Comparison of ENCODE assay signal across 10 cellular contexts in genomic region chr6:135440087-135440792, GRCh38. TPM values are rescaled to one million over a fixed set of nuclear protein-coding genes. Genes with fewer than 3 reads are reported as not detected.
DNase-seq lines count a peak whose midpoint lies in the region; ATAC-seq and TF ChIP-seq lines count a peak whose summit lies in the region.
"Had no signal": no experiment of that assay in that cellular context is flagged by ENCODE, and none has a peak within 500 bp of the region (broad histone marks: within the 10 kb centered on the region; RNA-seq: fewer than 3 reads in every experiment).

No MANE protein-coding gene starts in this region.

- TF ChIP-seq POLR2A in transverse colon (IDR thresholded peaks at IDR 0.05) = no peak

- H3K9me3 ChIP-seq in transverse colon = no peaks in the 10 kb centered on the region

- 30 to 66% methylated on average over 4 to 8 of the region's 8 CpGs for WGBS in transverse colon (ENCODE audit: low coverage in 1 of 2), 2 donors

- no peaks in the 10 kb centered on the region for H3K27me3 ChIP-seq in transverse colon

- peaks cover 0 to 6% (median 0%) of the 10 kb centered on the region in 4 donors for H3K4me1 ChIP-seq in transverse colon

- H3K4me3 ChIP-seq in foreskin fibroblast (ENCODE audit: low read depth in 1 of 2, low read length in 2 of 2) = no peak overlapping the region
- no peak overlapping the region for H3K4me3 ChIP-seq in transverse colon

- H3K9me3 Mint-ChIP-seq in activated naive CD4-positive, alpha-beta T cell treated with anti-CD3 and anti-CD28 coated beads for 36 hours = no peaks in the 10 kb centered on the region
- H3K9me3 Mint-ChIP-seq in activated CD4-positive, alpha-beta memory T cell treated with anti-CD3 and anti-CD28 coated beads, Interleukin-2, amount 10 ng/mL, durations not matched to agents 7 days and 5 days = no peaks in the 10 kb centered on the region
- H3K9me3 Mint-ChIP-seq in stimulated activated memory B cell treated with anti-CD40 and anti-IgM and Interleukin-4, amounts not matched to agents 10 μg/mL and 1 μg/mL and 100 μg/mL, for 72 hours = no peaks in the 10 kb centered on the region
- H3K9me3 Mint-ChIP-seq in endothelial cell (ENCODE audit: unreplicated experiment) = no peaks in the 10 kb centered on the region

- H3K36me3 Mint-ChIP-seq in activated naive CD4-positive, alpha-beta T cell treated with anti-CD3 and anti-CD28 coated beads for 36 hours (ENCODE audit: low read depth) = no peaks in the 10 kb centered on the region
- peaks cover 8% of the 10 kb centered on the region for H3K36me3 Mint-ChIP-seq in activated CD4-positive, alpha-beta memory T cell treated with anti-CD3 and anti-CD28 coated beads, Interleukin-2, amount 10 ng/mL, durations not matched to agents 7 days and 5 days (ENCODE audit: low read depth)
- peaks cover 6% of the 10 kb centered on the region for H3K36me3 Mint-ChIP-seq in stimulated activated memory B cell treated with anti-CD40 and anti-IgM and Interleukin-4, amounts not matched to agents 10 μg/mL and 1 μg/mL and 100 μg/mL, for 72 hours
- no peaks in the 10 kb centered on the region for H3K36me3 Mint-ChIP-seq in endothelial cell (ENCODE audit: low read depth, unreplicated experiment)

- peak overlapping the region; percentile 62 for H3K4me3 Mint-ChIP-seq in activated naive CD4-positive, alpha-beta T cell treated with anti-CD3 and anti-CD28 coated beads for 36 hours
- peak overlapping the region; percentile 36 for H3K4me3 Mint-ChIP-seq in activated CD4-positive, alpha-beta memory T cell treated with anti-CD3 and anti-CD28 coated beads, Interleukin-2, amount 10 ng/mL, durations not matched to agents 7 days and 5 days
- no peak overlapping the region for H3K4me3 Mint-ChIP-seq in stimulated activated memory B cell treated with anti-CD40 and anti-IgM and Interleukin-4, amounts not matched to agents 10 μg/mL and 1 μg/mL and 100 μg/mL, for 72 hours
- no peak overlapping the region for H3K4me3 Mint-ChIP-seq in endothelial cell (ENCODE audit: unreplicated experiment)

- H3K27ac Mint-ChIP-seq in activated naive CD4-positive, alpha-beta T cell treated with anti-CD3 and anti-CD28 coated beads for 36 hours = no peak overlapping the region
- H3K27ac Mint-ChIP-seq in activated CD4-positive, alpha-beta memory T cell treated with anti-CD3 and anti-CD28 coated beads, Interleukin-2, amount 10 ng/mL, durations not matched to agents 7 days and 5 days = peak overlapping the region; percentile 19
- H3K27ac Mint-ChIP-seq in stimulated activated memory B cell treated with anti-CD40 and anti-IgM and Interleukin-4, amounts not matched to agents 10 μg/mL and 1 μg/mL and 100 μg/mL, for 72 hours = no peak overlapping the region
- no peak overlapping the region for H3K27ac Mint-ChIP-seq in endothelial cell (ENCODE audit: unreplicated experiment)

- in situ Hi-C loops in transverse colon (cut with MboI; ENCODE audit: low pct_ligation_motif_present in 1 of 4, low pct_unique_long_range_greater_than_20kb in 1 of 4, low sequenced_read_pairs in 3 of 4) = loop anchor here in 2 of 4 donors (25.0 kb wide), 1 partner anchor 303 kb away; no protein-coding TSS in a partner anchor

- intact Hi-C loops in activated naive CD4-positive, alpha-beta T cell treated with anti-CD3 and anti-CD28 coated beads for 36 hours (cut with micrococcal nuclease) = no loop called here
- intact Hi-C loops in transverse colon (cut with DNase I; ENCODE audit: low total_unique reads) = no loop called here

- POLR2A ChIA-PET in activated CD4-positive, alpha-beta memory T cell treated with anti-CD3 and anti-CD28 coated beads, Interleukin-2, amount 10 ng/mL, durations not matched to agents 7 days and 5 days (lab: Charles Lee) = interaction anchor here (1.2 to 1.5 kb wide), 2 partner anchors 18 to 850 kb away, joined by 3 to 6 read pairs; partner anchors contain the start of gene BCLAF1

- ATAC-seq in HG03066 (IDR thresholded peaks at IDR 0.05; ENCODE audit: low read depth, unreplicated experiment) = peak; percentile 67
- ATAC-seq in stimulated activated memory B cell treated with anti-CD40 and anti-IgM and Interleukin-4, amounts not matched to agents 10 μg/mL and 1 μg/mL and 100 μg/mL, for 72 hours = peak; percentile 51

- peaks cover 22% of the 10 kb centered on the region for H3K4me1 Mint-ChIP-seq in activated naive CD4-positive, alpha-beta T cell treated with anti-CD3 and anti-CD28 coated beads for 36 hours (ENCODE audit: low read depth)
- H3K4me1 Mint-ChIP-seq in activated CD4-positive, alpha-beta memory T cell treated with anti-CD3 and anti-CD28 coated beads, Interleukin-2, amount 10 ng/mL, durations not matched to agents 7 days and 5 days = peaks cover 20% of the 10 kb centered on the region
- peaks cover 12% of the 10 kb centered on the region for H3K4me1 Mint-ChIP-seq in stimulated activated memory B cell treated with anti-CD40 and anti-IgM and Interleukin-4, amounts not matched to agents 10 μg/mL and 1 μg/mL and 100 μg/mL, for 72 hours
- no peaks in the 10 kb centered on the region for H3K4me1 Mint-ChIP-seq in endothelial cell (ENCODE audit: unreplicated experiment)

- TF ChIP-seq CTCF in foreskin fibroblast (IDR thresholded peaks at IDR 0.05; ENCODE audit: low read depth, low read length) (no peak), endothelial cell (IDR thresholded peaks at IDR 0.05; ENCODE audit: unreplicated experiment) (no peak), transverse colon (IDR thresholded peaks at IDR 0.05) (no peak)

- DNase-seq in activated naive CD4-positive, alpha-beta T cell treated with anti-CD3 and anti-CD28 coated beads for 36 hours = no peak
- DNase-seq in activated naive CD4-positive, alpha-beta T cell treated with Interleukin-2 at 50 U/mL for 16 hours = no peak
- no peak for DNase-seq in activated CD4-positive, alpha-beta memory T cell treated with anti-CD3 and anti-CD28 coated beads, Interleukin-2, amount 10 ng/mL, durations not matched to agents 7 days and 5 days
- DNase-seq in foreskin fibroblast = no peak
- DNase-seq in endothelial cell (ENCODE audit: low spot score) = no peak
- no peak for DNase-seq in transverse colon
- DNase-seq: activated effector memory CD4-positive, alpha-beta T cell treated with anti-CD3 and anti-CD28 coated beads, Interleukin-2, amount 50 U/mL, for 16 hours; NCI-H82 had no signal

- CTCF ChIA-PET in activated naive CD4-positive, alpha-beta T cell treated with anti-CD3 and anti-CD28 coated beads for 36 hours (lab: Charles Lee) = interaction anchor here (0.6 to 1.7 kb wide), 5 partner anchors 10 to 710 kb away, joined by 3 to 6 read pairs (median 3); no protein-coding TSS in a partner anchor
- CTCF ChIA-PET in activated CD4-positive, alpha-beta memory T cell treated with anti-CD3 and anti-CD28 coated beads, Interleukin-2, amount 10 ng/mL, durations not matched to agents 7 days and 5 days (lab: Charles Lee) = interaction anchor here (0.6 to 1.6 kb wide), 9 partner anchors 9 to 500 kb away, joined by 3 to 4 read pairs (median 3); no protein-coding TSS in a partner anchor

- peaks cover 0 to 7% (median under 1%) of the 10 kb centered on the region in 4 donors for H3K36me3 ChIP-seq in transverse colon

- H3K27ac ChIP-seq in transverse colon = no peak overlapping the region

- TF ChIP-seq EP300 in transverse colon (IDR thresholded peaks at IDR 0.05; ENCODE audit: low read depth) = no peak

- no peaks in the 10 kb centered on the region for H3K27me3 Mint-ChIP-seq in activated naive CD4-positive, alpha-beta T cell treated with anti-CD3 and anti-CD28 coated beads for 36 hours (ENCODE audit: low read depth)
- H3K27me3 Mint-ChIP-seq in activated CD4-positive, alpha-beta memory T cell treated with anti-CD3 and anti-CD28 coated beads, Interleukin-2, amount 10 ng/mL, durations not matched to agents 7 days and 5 days = no peaks in the 10 kb centered on the region
- H3K27me3 Mint-ChIP-seq in stimulated activated memory B cell treated with anti-CD40 and anti-IgM and Interleukin-4, amounts not matched to agents 10 μg/mL and 1 μg/mL and 100 μg/mL, for 72 hours = no peaks in the 10 kb centered on the region
- peaks cover 1% of the 10 kb centered on the region for H3K27me3 Mint-ChIP-seq in endothelial cell (ENCODE audit: unreplicated experiment)

RNA-seq across cellular contexts. Expression of gene AHI1, which starts 57.3 kb away (rescaled TPM):
- total RNA-seq in activated naive CD4-positive, alpha-beta T cell treated with anti-CD3 and anti-CD28 coated beads for 36 hours = 10 to 100 TPM; 17.8 to 18.8 TPM
- 10 to 100 TPM; 18.5 to 21.5 TPM for total RNA-seq in activated CD4-positive, alpha-beta memory T cell treated with anti-CD3 and anti-CD28 coated beads, Interleukin-2, amount 10 ng/mL, durations not matched to agents 7 days and 5 days
- total RNA-seq in endothelial cell (ENCODE audit: unreplicated experiment) (12.6 TPM), transverse colon (100 to 1,000 TPM in 1 of 4 donors, 10 to 100 TPM in 3; 16.2 to 119 (median 34.2) TPM)

Comparison
In these comparisons a context has a peak if more than half of its experiments do, and no peak if none do; other contexts are left out.
1. H3K4me3 Mint-ChIP-seq: peak in activated naive CD4-positive, alpha-beta T cell treated with anti-CD3 and anti-CD28 coated beads for 36 hours (single experiment) and activated CD4-positive, alpha-beta memory T cell treated with anti-CD3 and anti-CD28 coated beads, Interleukin-2, amount 10 ng/mL, durations not matched to agents 7 days and 5 days (single experiment); none in stimulated activated memory B cell treated with anti-CD40 and anti-IgM and Interleukin-4, amounts not matched to agents 10 μg/mL and 1 μg/mL and 100 μg/mL, for 72 hours (single experiment) and endothelial cell (single experiment).